ENCODE assay signal across 8 cellular contexts in genomic region chr11:86456075-86456939, GRCh38.
DNase-seq lines count a peak whose midpoint lies in the region; ATAC-seq and TF ChIP-seq lines count a peak whose summit lies in the region.

No MANE protein-coding gene starts in this region.

- no peaks in the 10 kb centered on the region for H3K27me3 ChIP-seq in SJSA1 (replicated peaks)
- H3K27me3 ChIP-seq in upper lobe of right lung, result no peaks in the 10 kb centered on the region

- intact Hi-C loops in posterior vena cava (cut with DNase I), result loop anchor here (2.0 to 10.0 kb wide), 5 partner anchors 151 to 458 kb away; no protein-coding TSS in a partner anchor
- intact Hi-C loops in upper lobe of right lung (cut with DNase I), result loop anchor here (5.0 to 10.0 kb wide), 2 partner anchors 148 to 356 kb away; no protein-coding TSS in a partner anchor

- H3K4me1 Mint-ChIP-seq in glutamatergic neuron (ENCODE audit: low read depth, unreplicated experiment), result no peaks in the 10 kb centered on the region

- H3K4me3 Mint-ChIP-seq in glutamatergic neuron (ENCODE audit: unreplicated experiment), result no peak overlapping the region

- peak; percentile 85 for ATAC-seq in upper lobe of right lung

- peak; percentile 85 for DNase-seq in G401 (ENCODE audit: low spot score)
- DNase-seq in H4 (ENCODE audit: low spot score), result peak; percentile 71
- peak; percentile 78 for DNase-seq in LoVo (ENCODE audit: low spot score)
- DNase-seq in SJSA1 (ENCODE audit: low read depth in 1 of 2, low spot score in 2 of 2), result peak; percentile 62 to 73
- peak; percentile 58 for DNase-seq in activated gamma-delta T cell treated with anti-CD3 and anti-CD28 coated beads, Interleukin-2, amount 50 U/mL, for 16 hours (ENCODE audit: low read depth)
- peak; percentile 90 for DNase-seq in glutamatergic neuron
- DNase-seq in posterior vena cava (ENCODE audit: low spot score), result peak; percentile 93
- peak; percentile 79 for DNase-seq in upper lobe of right lung

- H3K4me3 ChIP-seq in SJSA1 (no peak overlapping the region), upper lobe of right lung (no peak overlapping the region)

- no peaks in the 10 kb centered on the region for H3K9me3 ChIP-seq in SJSA1 (replicated peaks)
- H3K9me3 ChIP-seq in upper lobe of right lung, result no peaks in the 10 kb centered on the region

- no peak overlapping the region for H3K27ac Mint-ChIP-seq in glutamatergic neuron (ENCODE audit: unreplicated experiment)

- no peaks in the 10 kb centered on the region for H3K9me3 Mint-ChIP-seq in glutamatergic neuron (ENCODE audit: unreplicated experiment)

- H3K27ac ChIP-seq in SJSA1 (no peak overlapping the region), upper lobe of right lung (no peak overlapping the region)

- peaks cover 2% of the 10 kb centered on the region for H3K27me3 Mint-ChIP-seq in glutamatergic neuron (ENCODE audit: unreplicated experiment)

- peak; percentile 82 for TF ChIP-seq CTCF in glutamatergic neuron (IDR thresholded peaks at IDR 0.05; ENCODE audit: partially characterized antibody, unreplicated experiment)
- peak; percentile 95 for TF ChIP-seq CTCF in upper lobe of right lung (IDR thresholded peaks at IDR 0.05)

- in situ Hi-C loops in G401 (cut with HindIII; ENCODE audit: low sequenced_read_pairs), result no loop called here

- H3K36me3 Mint-ChIP-seq in glutamatergic neuron (ENCODE audit: unreplicated experiment), result no peaks in the 10 kb centered on the region

- peaks cover 31% of the 10 kb centered on the region for H3K4me1 ChIP-seq in SJSA1 (replicated peaks)
- peaks cover 31% of the 10 kb centered on the region for H3K4me1 ChIP-seq in upper lobe of right lung

- H3K36me3 ChIP-seq in SJSA1 (no peaks in the 10 kb centered on the region), upper lobe of right lung (no peaks in the 10 kb centered on the region)
